In the genomic region with DNA sequence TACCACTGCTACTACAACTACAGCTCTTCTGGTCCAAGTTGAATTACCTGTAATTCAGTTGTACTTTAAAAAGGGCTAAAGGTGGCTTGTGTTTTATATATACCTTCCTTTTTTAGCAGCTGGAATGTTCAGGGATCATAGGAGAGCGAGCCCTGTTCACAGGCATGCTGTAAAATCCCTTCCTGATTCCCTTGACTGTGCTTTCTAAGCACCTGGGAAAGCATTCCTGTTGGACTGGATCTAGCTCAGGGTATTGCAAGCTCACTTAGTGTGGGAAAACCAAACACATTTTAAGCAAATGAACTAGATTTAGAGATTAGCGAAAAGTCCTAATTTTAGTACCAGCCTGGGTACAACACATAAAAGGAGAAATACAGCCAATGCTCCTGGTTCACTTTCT, we compare ENCODE assay signal across 17 cellular contexts. TPM values are rescaled to one million over a fixed set of nuclear protein-coding genes. Genes with fewer than 3 reads are reported as not detected.
A peak's percentile ranks its signal among the peaks of the same experiment; 100 is the strongest.
DNase-seq lines count a peak whose midpoint lies in the region; ATAC-seq and TF ChIP-seq lines count a peak whose summit lies in the region.
"Had no signal": no experiment of that assay in that cellular context is flagged by ENCODE, and none has a peak within 500 bp of the region (broad histone marks: within the 10 kb centered on the region; RNA-seq: fewer than 3 reads in every experiment).

No MANE protein-coding gene starts in this region.

- H3K27ac Mint-ChIP-seq in activated naive CD8-positive, alpha-beta T cell = peak overlapping the region; percentile 12
- no peak overlapping the region for H3K27ac Mint-ChIP-seq in activated naive CD8-positive, alpha-beta T cell treated with anti-CD3 and anti-CD28 coated beads for 36 hours
- H3K27ac Mint-ChIP-seq in central memory CD8-positive, alpha-beta T cell (ENCODE audit: low read depth) = peak overlapping the region; percentile 6
- H3K27ac Mint-ChIP-seq in CD8-positive, alpha-beta memory T cell = peak overlapping the region in 2 of 8 donors; percentile 42 to 67

- H3K4me3 Mint-ChIP-seq in activated naive CD8-positive, alpha-beta T cell = no peak overlapping the region
- no peak overlapping the region for H3K4me3 Mint-ChIP-seq in activated naive CD8-positive, alpha-beta T cell treated with anti-CD3 and anti-CD28 coated beads for 36 hours
- no peak overlapping the region for H3K4me3 Mint-ChIP-seq in central memory CD8-positive, alpha-beta T cell
- H3K4me3 Mint-ChIP-seq in CD8-positive, alpha-beta memory T cell = no peak overlapping the region

- H3K36me3 Mint-ChIP-seq in activated naive CD8-positive, alpha-beta T cell = peaks cover 30% of the 10 kb centered on the region
- H3K36me3 Mint-ChIP-seq in activated naive CD8-positive, alpha-beta T cell treated with anti-CD3 and anti-CD28 coated beads for 36 hours = peaks cover 34% of the 10 kb centered on the region
- H3K36me3 Mint-ChIP-seq in central memory CD8-positive, alpha-beta T cell (ENCODE audit: insufficient read depth) = peaks cover 13% of the 10 kb centered on the region
- peaks cover 8 to 29% (median 18%) of the 10 kb centered on the region in 3 donors for H3K36me3 Mint-ChIP-seq in CD8-positive, alpha-beta memory T cell

- peaks cover 19% of the 10 kb centered on the region for H3K4me1 Mint-ChIP-seq in activated naive CD8-positive, alpha-beta T cell (ENCODE audit: low read depth)
- H3K4me1 Mint-ChIP-seq in activated naive CD8-positive, alpha-beta T cell treated with anti-CD3 and anti-CD28 coated beads for 36 hours = peaks cover 21% of the 10 kb centered on the region
- H3K4me1 Mint-ChIP-seq in central memory CD8-positive, alpha-beta T cell = peaks cover 10% of the 10 kb centered on the region
- H3K4me1 Mint-ChIP-seq in CD8-positive, alpha-beta memory T cell = peaks cover 12 to 16% (median 13%) of the 10 kb centered on the region in 3 donors

- H3K27me3 Mint-ChIP-seq in activated naive CD8-positive, alpha-beta T cell = no peaks in the 10 kb centered on the region
- no peaks in the 10 kb centered on the region for H3K27me3 Mint-ChIP-seq in activated naive CD8-positive, alpha-beta T cell treated with anti-CD3 and anti-CD28 coated beads for 36 hours
- H3K27me3 Mint-ChIP-seq in central memory CD8-positive, alpha-beta T cell = no peaks in the 10 kb centered on the region
- no peaks in the 10 kb centered on the region for H3K27me3 Mint-ChIP-seq in CD8-positive, alpha-beta memory T cell

- peaks cover 6% of the 10 kb centered on the region for H3K9me3 Mint-ChIP-seq in activated naive CD8-positive, alpha-beta T cell (ENCODE audit: low read depth)
- peaks cover 5% of the 10 kb centered on the region for H3K9me3 Mint-ChIP-seq in activated naive CD8-positive, alpha-beta T cell treated with anti-CD3 and anti-CD28 coated beads for 36 hours
- H3K9me3 Mint-ChIP-seq in central memory CD8-positive, alpha-beta T cell = no peaks in the 10 kb centered on the region
- H3K9me3 Mint-ChIP-seq in CD8-positive, alpha-beta memory T cell = peaks cover 0 to 5% (median 0%) of the 10 kb centered on the region in 5 donors

- H3K4me1 ChIP-seq in mucosa of descending colon (ENCODE audit: low read depth) (peaks cover 3% of the 10 kb centered on the region), upper lobe of right lung (no peaks in the 10 kb centered on the region)
- H3K4me1 ChIP-seq in CD8-positive, alpha-beta memory T cell (ENCODE audit: insufficient read depth, low read length) = no peaks in the 10 kb centered on the region

- no peak for ATAC-seq in central memory CD8-positive, alpha-beta T cell (replicated peaks; ENCODE audit: extremely low read depth, poor library complexity, severe bottlenecking)
- ATAC-seq in mucosa of descending colon (peak; percentile 68), upper lobe of right lung (no peak)

- H3K9me3 ChIP-seq in mucosa of descending colon (peaks cover 4% of the 10 kb centered on the region), upper lobe of right lung (no peaks in the 10 kb centered on the region)
- peaks cover 4% of the 10 kb centered on the region for H3K9me3 ChIP-seq in CD8-positive, alpha-beta memory T cell (ENCODE audit: low read length)

- H3K4me3 ChIP-seq in mucosa of descending colon (no peak overlapping the region), upper lobe of right lung (no peak overlapping the region), H7 (ENCODE audit: insufficient read depth, low read depth, low read length) (no peak overlapping the region)
- H3K4me3 ChIP-seq in CD8-positive, alpha-beta memory T cell (ENCODE audit: low read length) = no peak overlapping the region

- POLR2A ChIA-PET in CD8-positive, alpha-beta memory T cell (lab: Charles Lee) = no interaction called here

- H3K36me3 ChIP-seq in mucosa of descending colon (ENCODE audit: low read depth) = no peaks in the 10 kb centered on the region
- H3K36me3 ChIP-seq in upper lobe of right lung = peaks cover 19% of the 10 kb centered on the region
- H3K36me3 ChIP-seq in H7 (replicated peaks; ENCODE audit: control insufficient read depth, insufficient read depth, low read length) = no peaks in the 10 kb centered on the region
- peaks cover 4% of the 10 kb centered on the region for H3K36me3 ChIP-seq in CD8-positive, alpha-beta memory T cell (ENCODE audit: insufficient read depth, low read length)

- CTCF ChIA-PET in CD8-positive, alpha-beta memory T cell (lab: Charles Lee) = interaction anchor here (1.0 kb wide), 1 partner anchor 8 kb away, joined by 4 read pairs; no protein-coding TSS in a partner anchor

- TF ChIP-seq CTCF in mucosa of descending colon (IDR thresholded peaks at IDR 0.05) (no peak), upper lobe of right lung (IDR thresholded peaks at IDR 0.05) (no peak)

- no peak for DNase-seq in activated naive CD8-positive, alpha-beta T cell treated with anti-CD3 and anti-CD28 coated beads for 36 hours
- no peak for DNase-seq in central memory CD8-positive, alpha-beta T cell (ENCODE audit: low spot score in 2 of 2)
- DNase-seq in mucosa of descending colon = no peak
- DNase-seq in SHP77 treated with DMSO at 0.1 percent for 48 hours (lab: John Stamatoyannopoulos, UW) = no peak
- no peak for DNase-seq in upper lobe of right lung
- DNase-seq in H7 = no peak
- DNase-seq in CD8-positive, alpha-beta memory T cell = no peak
- DNase-seq: 8988T, KBM-7, MV-4-11, NCI-H1694 treated with DMSO at 0.1 percent for 48 hours, NCI-H2107, NCI-H2227 treated with DMSO at 0.1 percent for 48 hours, NCI-H510A treated with DMSO at 0.1 percent for 48 hours, NCI-H82, SHP77 had no signal

- intact Hi-C loops in mucosa of descending colon (cut with DNase I, micrococcal nuclease) (no loop called here), upper lobe of right lung (cut with DNase I) (no loop called here)

- H3K27me3 ChIP-seq in upper lobe of right lung (no peaks in the 10 kb centered on the region), H7 (ENCODE audit: control insufficient read depth, insufficient read depth, low read length) (no peaks in the 10 kb centered on the region)
- H3K27me3 ChIP-seq in CD8-positive, alpha-beta memory T cell (ENCODE audit: insufficient read depth, low read length, poor library complexity, severe bottlenecking) = no peaks in the 10 kb centered on the region

- no peak overlapping the region for H3K27ac ChIP-seq in upper lobe of right lung
- H3K27ac ChIP-seq in CD8-positive, alpha-beta memory T cell (ENCODE audit: low read depth, low read length) = no peak overlapping the region

RNA-seq across cellular contexts. Expression of gene BPGM, which starts 31.5 kb away (rescaled TPM):
- 10 to 100 TPM; 16.3 to 17.4 TPM for total RNA-seq in activated naive CD8-positive, alpha-beta T cell treated with anti-CD3 and anti-CD28 coated beads for 36 hours
- 10 to 100 TPM in 1 of 3 donors, 1 to 10 TPM in 2; 9.4 to 17.3 (median 9.4) TPM for total RNA-seq in mucosa of descending colon
- total RNA-seq in upper lobe of right lung = 14.8 TPM
- 14.9 and 19.6 TPM in 2 replicates for total RNA-seq in H7 (2014; rRNA removed; shearing (Covaris generic))
- 10 to 100 TPM; 25.4 to 27.1 TPM for total RNA-seq in CD8-positive, alpha-beta memory T cell
- polyA plus RNA-seq in CD8-positive, alpha-beta memory T cell = 26.8 TPM
